34 cellular contexts compared by ENCODE assay signal in genomic region chr11:78459738-78460137, GRCh38.
"Had no signal": no experiment of that assay in that cellular context is flagged by ENCODE, and none has a peak within 500 bp of the region (broad histone marks: within the 10 kb centered on the region; RNA-seq: fewer than 3 reads in every experiment).

No MANE protein-coding gene starts in this region.

- DNase-seq: activated CD4-positive, alpha-beta T cell treated with anti-CD3 and anti-CD28 coated beads for 36 hours; activated CD4-positive, alpha-beta T cell treated with anti-CD3 and anti-CD28 coated beads, Interleukin-2, amount 10 ng/mL, durations not matched to agents 7 days and 5 days; activated CD4-positive, alpha-beta T cell treated with anti-CD3 and anti-CD28 coated beads, Interleukin-2, amount 50 U/mL, for 48 hours; activated CD8-positive, alpha-beta T cell treated with anti-CD3 and anti-CD28 coated beads, Interleukin-2, amount 10 ng/mL, durations not matched to agents 7 days and 5 days; activated gamma-delta T cell treated with Interleukin-2 at 50 U/mL for 16 hours; activated naive CD4-positive, alpha-beta T cell treated with anti-CD3 and anti-CD28 coated beads for 36 hours; activated T-cell treated with anti-CD3 and anti-CD28 coated beads, Interleukin-2, amount 50 U/mL, for 4 hours; amniotic stem cell; aorta; brain microvascular endothelial cell; central memory CD4-positive, alpha-beta T cell; Kasumi-1; MM.1S; MV-4-11; NCI-H1092; NCI-H1436 treated with DMSO at 0.1 percent for 48 hours; NCI-H1694 treated with DMSO at 0.1 percent for 48 hours; NCI-H2029; NCI-H345; NCI-H524 treated with DMSO at 0.1 percent for 48 hours; NCI-H748 treated with DMSO at 0.1 percent for 48 hours; NK-92 treated with Interleukin-12 subunit alpha and Interleukin-12 subunit beta, amount 100 ng/mL, for 24 hours; PC-9; SIG-M5; T-cell; T-helper 17 cell; T1000; WERI-Rb-1 had no signal

- H2AFZ ChIP-seq: PC-9 had no signal

- ATAC-seq: activated CD4-positive, alpha-beta T cell treated with anti-CD3 and anti-CD28 coated beads for 36 hours; activated CD4-positive, CD25-positive, alpha-beta regulatory T cell treated with anti-CD3 and anti-CD28 coated beads, Interleukin-2, amount 50 U/mL, for 24 hours; activated CD8-positive, alpha-beta T cell treated with anti-CD3 and anti-CD28 coated beads, Interleukin-2, amount 10 ng/mL, durations not matched to agents 7 days and 5 days; activated T-cell treated with anti-CD3 and anti-CD28 coated beads, Interleukin-2, amount 50 U/mL, for 4 hours; Right ventricle myocardium inferior; T-cell; T-helper 17 cell had no signal

- H3K27me3 Mint-ChIP-seq: activated CD4-positive, alpha-beta T cell treated with anti-CD3 and anti-CD28 coated beads for 36 hours; activated CD4-positive, alpha-beta T cell treated with anti-CD3 and anti-CD28 coated beads, Interleukin-2, amount 10 ng/mL, durations not matched to agents 7 days and 5 days; T-cell; T-helper 17 cell had no signal

- H3K36me3 ChIP-seq: brain microvascular endothelial cell had no signal

- H3K27ac ChIP-seq: brain microvascular endothelial cell, PC-9, RWPE1, WERI-Rb-1 had no signal

- H3K4me3 ChIP-seq: PC-9 had no signal

- H3K4me2 ChIP-seq: PC-9 had no signal

- FAIRE-seq: RCC 7860 had no signal

- H3K4me3 Mint-ChIP-seq: activated CD4-positive, alpha-beta T cell treated with anti-CD3 and anti-CD28 coated beads for 36 hours; activated CD4-positive, alpha-beta T cell treated with anti-CD3 and anti-CD28 coated beads, Interleukin-2, amount 10 ng/mL, durations not matched to agents 7 days and 5 days; activated CD8-positive, alpha-beta T cell treated with anti-CD3 and anti-CD28 coated beads, Interleukin-2, amount 10 ng/mL, durations not matched to agents 7 days and 5 days; activated naive CD4-positive, alpha-beta T cell treated with anti-CD3 and anti-CD28 coated beads for 36 hours; activated T-cell treated with anti-CD3 and anti-CD28 coated beads, Interleukin-2, amount 50 U/mL, for 4 hours; activated T-helper 1 cell treated with anti-CD3 and anti-CD28 coated beads, Interleukin-12 subunit alpha, Interleukin-12 subunit beta, Interleukin-2, Interleukin-4 antibody, amounts not matched to agents 30 ng/mL and 10 ng/mL and 1 ng/mL, durations not matched to agents 14 hours and 24 hours and 36 hours; T-cell; T-helper 17 cell had no signal

- H3K9me3 Mint-ChIP-seq: activated naive CD4-positive, alpha-beta T cell treated with anti-CD3 and anti-CD28 coated beads for 36 hours; activated naive CD4-positive, alpha-beta T cell treated with anti-CD3 and anti-CD28 coated beads, Interleukin-2, amount 50 U/mL, for 72 hours; activated T-cell treated with anti-CD3 and anti-CD28 coated beads, Interleukin-2, amount 50 U/mL, for 4 hours; activated T-helper 1 cell treated with anti-CD3 and anti-CD28 coated beads, Interleukin-12 subunit alpha, Interleukin-12 subunit beta, Interleukin-2, Interleukin-4 antibody, amounts not matched to agents 30 ng/mL and 10 ng/mL and 1 ng/mL, durations not matched to agents 14 hours and 24 hours and 36 hours; T-cell had no signal

- H3K27me3 ChIP-seq: brain microvascular endothelial cell had no signal

- H3K27ac Mint-ChIP-seq: activated CD4-positive, alpha-beta T cell treated with anti-CD3 and anti-CD28 coated beads for 36 hours; activated CD4-positive, alpha-beta T cell treated with anti-CD3 and anti-CD28 coated beads, Interleukin-2, amount 10 ng/mL, durations not matched to agents 7 days and 5 days; activated CD8-positive, alpha-beta T cell treated with anti-CD3 and anti-CD28 coated beads, Interleukin-2, amount 10 ng/mL, durations not matched to agents 7 days and 5 days; activated naive CD4-positive, alpha-beta T cell treated with anti-CD3 and anti-CD28 coated beads for 36 hours; activated T-helper 1 cell treated with anti-CD3 and anti-CD28 coated beads, Interleukin-12 subunit alpha, Interleukin-12 subunit beta, Interleukin-2, Interleukin-4 antibody, amounts not matched to agents 30 ng/mL and 10 ng/mL and 1 ng/mL, durations not matched to agents 14 hours and 24 hours and 36 hours; T-cell; T-helper 17 cell had no signal
